In the genomic region with DNA sequence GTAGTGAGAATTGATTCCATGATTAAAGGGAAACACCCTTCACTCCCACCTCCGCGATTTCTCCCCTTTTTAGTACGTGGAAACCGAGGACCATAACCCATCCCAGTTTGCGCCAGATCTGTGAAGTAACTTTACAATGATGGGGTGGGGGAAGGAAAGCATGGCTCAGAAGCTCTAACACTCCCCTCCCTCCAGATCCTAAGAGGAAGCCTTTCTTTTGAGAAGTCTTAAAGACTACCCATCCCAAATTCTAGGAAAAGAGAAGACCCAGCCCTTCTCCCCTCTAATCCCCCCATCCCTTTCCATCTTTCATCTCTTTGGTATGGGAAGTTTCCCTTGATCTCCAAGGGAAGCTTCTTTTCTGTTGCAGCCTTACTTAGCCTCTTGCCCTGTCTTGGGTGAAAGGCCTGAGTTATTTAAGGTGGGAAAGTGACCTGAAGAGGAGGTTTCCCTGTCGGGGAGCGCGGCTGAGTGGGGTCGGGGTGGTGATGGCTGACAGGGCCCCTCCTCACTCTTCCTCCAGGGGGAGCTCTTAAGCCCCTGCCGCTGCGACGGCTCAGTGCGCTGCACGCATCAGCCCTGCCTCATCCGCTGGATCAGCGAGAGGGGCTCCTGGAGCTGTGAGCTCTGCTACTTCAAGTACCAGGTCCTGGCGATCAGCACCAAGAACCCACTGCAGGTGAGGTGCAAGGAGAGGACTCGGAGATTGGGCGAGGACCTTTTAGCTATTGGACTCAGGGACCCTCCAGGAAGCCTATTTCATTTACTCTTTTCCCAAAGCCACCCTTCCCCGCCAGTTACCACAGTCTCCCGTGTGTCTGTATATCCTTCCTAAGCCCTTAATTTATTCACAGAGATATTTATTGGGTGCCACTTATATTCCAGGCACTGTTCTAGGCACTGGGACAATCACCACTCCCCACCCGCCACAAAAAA, we compare ENCODE assay signal across 8 cellular contexts. TPM values are rescaled to one million over a fixed set of nuclear protein-coding genes. Genes with fewer than 3 reads are reported as not detected.
DNase-seq lines count a peak whose midpoint lies in the region; ATAC-seq, FAIRE-seq and TF ChIP-seq lines count a peak whose summit lies in the region.

No MANE protein-coding gene starts in this region.

- FAIRE-seq in D721Med (lab: Jason Lieb, UNC) (no peak), keratinocyte (lab: Jason Lieb, UNC) (no peak)

- no peaks in the 10 kb centered on the region for H3K27me3 Mint-ChIP-seq in activated naive CD8-positive, alpha-beta T cell treated with anti-CD3 and anti-CD28 coated beads, Interleukin-2, amount 10 ng/mL, durations not matched to agents 7 days and 5 days

- peak overlapping the region; percentile 81 for H3K4me3 ChIP-seq in SK-N-MC
- H3K4me3 ChIP-seq in keratinocyte (ENCODE audit: control insufficient read depth in 2 of 3, extremely low read depth in 1 of 3, insufficient read depth in 2 of 3, low read depth in 1 of 3, low read length in 3 of 3): peak overlapping the region; percentile 56 to 73 (median 69)

- H3K4me3 Mint-ChIP-seq in activated naive CD8-positive, alpha-beta T cell treated with anti-CD3 and anti-CD28 coated beads, Interleukin-2, amount 10 ng/mL, durations not matched to agents 7 days and 5 days: peak overlapping the region; percentile 82

- H4K20me1 ChIP-seq in keratinocyte (ENCODE audit: control insufficient read depth, extremely low read depth, insufficient read depth, low read length): peaks cover 7% of the 10 kb centered on the region

- H3K27ac ChIP-seq in SK-N-MC: no peak overlapping the region
- no peak overlapping the region for H3K27ac ChIP-seq in keratinocyte (ENCODE audit: control insufficient read depth, insufficient read depth, low read length)

- peak overlapping the region; percentile 60 for H3K27ac Mint-ChIP-seq in activated naive CD8-positive, alpha-beta T cell treated with anti-CD3 and anti-CD28 coated beads, Interleukin-2, amount 10 ng/mL, durations not matched to agents 7 days and 5 days

- H3K4me1 Mint-ChIP-seq in activated naive CD8-positive, alpha-beta T cell treated with anti-CD3 and anti-CD28 coated beads, Interleukin-2, amount 10 ng/mL, durations not matched to agents 7 days and 5 days: peaks cover 32% of the 10 kb centered on the region

- H2AFZ ChIP-seq in keratinocyte (ENCODE audit: control insufficient read depth, low read length): no peak overlapping the region

- H3K9me1 ChIP-seq in keratinocyte (ENCODE audit: control insufficient read depth, extremely low read depth, insufficient read depth, low read length): no peaks in the 10 kb centered on the region

- H3K9me3 Mint-ChIP-seq in activated naive CD8-positive, alpha-beta T cell treated with anti-CD3 and anti-CD28 coated beads, Interleukin-2, amount 10 ng/mL, durations not matched to agents 7 days and 5 days: no peaks in the 10 kb centered on the region

- H3K36me3 ChIP-seq in SK-N-MC (ENCODE audit: insufficient read depth, low read length) (no peaks in the 10 kb centered on the region; the same call in 1 of the 2 replicates), keratinocyte (ENCODE audit: control insufficient read depth in 2 of 2, extremely low read depth in 1 of 2, insufficient read depth in 2 of 2, low read length in 2 of 2) (peaks cover 21 to 27% of the 10 kb centered on the region in 2 experiments)

- ATAC-seq in HG02759 (IDR thresholded peaks at IDR 0.05; ENCODE audit: unreplicated experiment) (peak; percentile 13), HG02840 (IDR thresholded peaks at IDR 0.05; ENCODE audit: low FRiP score, unreplicated experiment) (no peak)
- peak; percentile 26 for ATAC-seq in activated naive CD8-positive, alpha-beta T cell treated with anti-CD3 and anti-CD28 coated beads, Interleukin-2, amount 10 ng/mL, durations not matched to agents 7 days and 5 days (ENCODE audit: low read depth)

- peak overlapping the region; percentile 78 for H3K4me2 ChIP-seq in keratinocyte (ENCODE audit: control insufficient read depth, extremely low read depth, insufficient read depth, low read depth, low read length)

- H3K4me1 ChIP-seq in keratinocyte (ENCODE audit: control insufficient read depth, extremely low read depth, insufficient read depth, low read length): peaks cover 29% of the 10 kb centered on the region

- H3K9me3 ChIP-seq in SK-N-MC (ENCODE audit: low read depth, low read length) (no peaks in the 10 kb centered on the region), keratinocyte (ENCODE audit: control insufficient read depth, low read depth, low read length) (no peaks in the 10 kb centered on the region)

- H3K27me3 ChIP-seq in keratinocyte (ENCODE audit: control insufficient read depth, extremely low read depth, insufficient read depth, low read length): no peaks in the 10 kb centered on the region

- dilution Hi-C loops in keratinocyte (cut with MboI; ENCODE audit: extremely low pct_ligation_motif_present, low sequenced_read_pairs): no loop called here

- H3K79me2 ChIP-seq in keratinocyte (ENCODE audit: control insufficient read depth, insufficient read depth, low read length): peaks cover 3% of the 10 kb centered on the region

- peaks cover 6% of the 10 kb centered on the region for H3K36me3 Mint-ChIP-seq in activated naive CD8-positive, alpha-beta T cell treated with anti-CD3 and anti-CD28 coated beads, Interleukin-2, amount 10 ng/mL, durations not matched to agents 7 days and 5 days

- POLR2A ChIA-PET in activated naive CD8-positive, alpha-beta T cell treated with anti-CD3 and anti-CD28 coated beads, Interleukin-2, amount 10 ng/mL, durations not matched to agents 7 days and 5 days (lab: Charles Lee): interaction anchor here (0.6 to 3.1 kb wide), 6 partner anchors 9 to 1829 kb away, joined by 3 to 20 read pairs (median 6); a partner anchor contains a TSS

- TF ChIP-seq CTCF in D721Med (IDR thresholded peaks at IDR 0.05; ENCODE audit: insufficient read depth, missing control alignments) (peak; percentile 70), keratinocyte (optimal IDR thresholded peaks at IDR 0.05 in 1 of 3, IDR thresholded peaks at IDR 0.05 in 1 of 3, conservative IDR thresholded peaks at IDR 0.05 in 1 of 3; ENCODE audit: extremely low read depth in 1 of 3, insufficient read depth in 2 of 3, low read length in 3 of 3) (peak; percentile 71 to 88 (median 86))

- peak; percentile 73 for DNase-seq in D721Med (ENCODE audit: insufficient read length, low spot score)
- no peak for DNase-seq in SK-N-MC (ENCODE audit: low read depth, low spot score)
- DNase-seq in activated naive CD8-positive, alpha-beta T cell treated with anti-CD3 and anti-CD28 coated beads, Interleukin-2, amount 10 ng/mL, durations not matched to agents 7 days and 5 days: peak; percentile 76
- no peak for DNase-seq in keratinocyte (ENCODE audit: low read depth, low spot score)
- DNase-seq in stimulated activated CD8-positive, alpha-beta memory T cell treated with anti-CD3 and anti-CD28 coated beads, Interleukin-12 subunit alpha, Interleukin-12 subunit beta, amount 100 ng/mL, for 4 hours (ENCODE audit: low read depth): peak; percentile 49
- no peak for DNase-seq in medulla oblongata (ENCODE audit: extremely low spot score)

- peak overlapping the region; percentile 63 for H3K9ac ChIP-seq in SK-N-MC (ENCODE audit: insufficient read length)
- H3K9ac ChIP-seq in keratinocyte (ENCODE audit: control insufficient read depth, extremely low read depth, insufficient read depth, low read length): peak overlapping the region; percentile 58

RNA-seq across cellular contexts. Expression of a gene that starts 1.8 kb away (rescaled TPM):
- total RNA-seq in activated naive CD8-positive, alpha-beta T cell treated with anti-CD3 and anti-CD28 coated beads, Interleukin-2, amount 10 ng/mL, durations not matched to agents 7 days and 5 days: 10 to 100 TPM; 37.1 to 38.3 TPM
- 10.9 to 17.0 TPM (median 12.4 TPM) in 3 replicates for polyA plus RNA-seq in keratinocyte
- 4.9 TPM for polyA plus RNA-seq in keratinocyte (2011; ENCODE audit: low read depth)
- 9.6 and 13.5 TPM in 2 replicates for polyA plus RNA-seq in keratinocyte (2011; cell fraction: cytosol; rRNA removed)
- polyA plus RNA-seq in keratinocyte (2011; cell fraction: nucleus; rRNA removed): 16.9 and 17.9 TPM in 2 replicates
- 13.6 and 14.4 TPM in 2 replicates for polyA plus RNA-seq in keratinocyte (2012; ENCODE audit: low replicate concordance)
- polyA minus RNA-seq in keratinocyte: 13.7 to 27.7 TPM (median 18.3 TPM) in 3 replicates
- 20.9 TPM for polyA minus RNA-seq in keratinocyte (2011; cell fraction: cytosol; rRNA and poly(A)+ RNA removed)
- polyA minus RNA-seq in keratinocyte (2011; cell fraction: nucleus; rRNA and poly(A)+ RNA removed): 4.5 and 8.8 TPM in 2 replicates

RNA-seq across cellular contexts. Expression of a gene that starts 4.6 kb away (rescaled TPM):
- total RNA-seq in activated naive CD8-positive, alpha-beta T cell treated with anti-CD3 and anti-CD28 coated beads, Interleukin-2, amount 10 ng/mL, durations not matched to agents 7 days and 5 days: 100 to 1,000 TPM in 1 of 2 experiments, 10 to 100 TPM in 1; 98.4 to 100 TPM
- polyA plus RNA-seq in keratinocyte: 146 to 176 TPM (median 153 TPM) in 3 replicates
- polyA plus RNA-seq in keratinocyte (2011; ENCODE audit: low read depth): 45.4 TPM
- polyA plus RNA-seq in keratinocyte (2011; cell fraction: cytosol; rRNA removed): 120 and 126 TPM in 2 replicates
- polyA plus RNA-seq in keratinocyte (2011; cell fraction: nucleus; rRNA removed): 61.6 and 74.2 TPM in 2 replicates
- 67.0 and 79.0 TPM in 2 replicates for polyA plus RNA-seq in keratinocyte (2012; ENCODE audit: low replicate concordance)
- polyA minus RNA-seq in keratinocyte: 92.1 to 131 TPM (median 124 TPM) in 3 replicates
- polyA minus RNA-seq in keratinocyte (2011; cell fraction: cytosol; rRNA and poly(A)+ RNA removed): 107 TPM
- 22.1 and 23.2 TPM in 2 replicates for polyA minus RNA-seq in keratinocyte (2011; cell fraction: nucleus; rRNA and poly(A)+ RNA removed)

RNA-seq across cellular contexts. Expression of a gene that starts 10.2 kb away (rescaled TPM):
- total RNA-seq in activated naive CD8-positive, alpha-beta T cell treated with anti-CD3 and anti-CD28 coated beads, Interleukin-2, amount 10 ng/mL, durations not matched to agents 7 days and 5 days: 1 to 10 TPM; 2.4 to 2.6 TPM
- 19.0 to 40.5 TPM (median 33.6 TPM) in 3 replicates for polyA plus RNA-seq in keratinocyte
- polyA plus RNA-seq in keratinocyte (2011; ENCODE audit: low read depth): 2.2 TPM
- polyA plus RNA-seq in keratinocyte (2011; cell fraction: cytosol; rRNA removed): 19.7 and 19.8 TPM in 2 replicates
- polyA plus RNA-seq in keratinocyte (2011; cell fraction: nucleus; rRNA removed): 43.4 and 50.3 TPM in 2 replicates
- polyA plus RNA-seq in keratinocyte (2012; ENCODE audit: low replicate concordance): 5.4 and 33.7 TPM in 2 replicates
- 14.0 to 33.1 TPM (median 26.7 TPM) in 3 replicates for polyA minus RNA-seq in keratinocyte
- 30.1 TPM for polyA minus RNA-seq in keratinocyte (2011; cell fraction: cytosol; rRNA and poly(A)+ RNA removed)
- polyA minus RNA-seq in keratinocyte (2011; cell fraction: nucleus; rRNA and poly(A)+ RNA removed): 13.7 and 14.6 TPM in 2 replicates

RNA-seq across cellular contexts. Expression of a gene that starts 11.8 kb away (rescaled TPM):
- 10 to 100 TPM; 19.6 to 23.2 TPM for total RNA-seq in activated naive CD8-positive, alpha-beta T cell treated with anti-CD3 and anti-CD28 coated beads, Interleukin-2, amount 10 ng/mL, durations not matched to agents 7 days and 5 days
- polyA plus RNA-seq in keratinocyte: 37.4 to 47.7 TPM (median 40.6 TPM) in 3 replicates
- 11.4 TPM for polyA plus RNA-seq in keratinocyte (2011; ENCODE audit: low read depth)
- 20.6 and 30.6 TPM in 2 replicates for polyA plus RNA-seq in keratinocyte (2011; cell fraction: cytosol; rRNA removed)
- polyA plus RNA-seq in keratinocyte (2011; cell fraction: nucleus; rRNA removed): 24.7 and 38.6 TPM in 2 replicates
- polyA plus RNA-seq in keratinocyte (2012; ENCODE audit: low replicate concordance): 29.2 and 34.1 TPM in 2 replicates
- 31.7 to 47.4 TPM (median 40.0 TPM) in 3 replicates for polyA minus RNA-seq in keratinocyte
- 26.3 TPM for polyA minus RNA-seq in keratinocyte (2011; cell fraction: cytosol; rRNA and poly(A)+ RNA removed)
- polyA minus RNA-seq in keratinocyte (2011; cell fraction: nucleus; rRNA and poly(A)+ RNA removed): 14.8 and 23.6 TPM in 2 replicates

RNA-seq across cellular contexts. Expression of a gene that starts 15.2 kb away (rescaled TPM):
- total RNA-seq in activated naive CD8-positive, alpha-beta T cell treated with anti-CD3 and anti-CD28 coated beads, Interleukin-2, amount 10 ng/mL, durations not matched to agents 7 days and 5 days: 10 to 100 TPM; 13.9 to 14.9 TPM
- 24.3 to 25.5 TPM (median 24.5 TPM) in 3 replicates for polyA plus RNA-seq in keratinocyte
- polyA plus RNA-seq in keratinocyte (2011; ENCODE audit: low read depth): 4.7 TPM
- 14.9 and 17.4 TPM in 2 replicates for polyA plus RNA-seq in keratinocyte (2011; cell fraction: cytosol; rRNA removed)
- 25.0 and 25.7 TPM in 2 replicates for polyA plus RNA-seq in keratinocyte (2011; cell fraction: nucleus; rRNA removed)
- 20.5 and 24.2 TPM in 2 replicates for polyA plus RNA-seq in keratinocyte (2012; ENCODE audit: low replicate concordance)
- 18.9 to 42.7 TPM (median 23.0 TPM) in 3 replicates for polyA minus RNA-seq in keratinocyte
- 13.6 TPM for polyA minus RNA-seq in keratinocyte (2011; cell fraction: cytosol; rRNA and poly(A)+ RNA removed)
- polyA minus RNA-seq in keratinocyte (2011; cell fraction: nucleus; rRNA and poly(A)+ RNA removed): 9.8 and 12.8 TPM in 2 replicates

Comparison
In these comparisons a context has a peak if more than half of its experiments do, and no peak if none do; other contexts are left out.
1. DNase-seq: peak in D721Med (single experiment), activated naive CD8-positive, alpha-beta T cell treated with anti-CD3 and anti-CD28 coated beads, Interleukin-2, amount 10 ng/mL, durations not matched to agents 7 days and 5 days (single experiment) and stimulated activated CD8-positive, alpha-beta memory T cell treated with anti-CD3 and anti-CD28 coated beads, Interleukin-12 subunit alpha, Interleukin-12 subunit beta, amount 100 ng/mL, for 4 hours (single experiment); none in SK-N-MC (single experiment), keratinocyte (single experiment) and medulla oblongata (single experiment).